1 cellular context compared by ENCODE assay signal in the genomic region with DNA sequence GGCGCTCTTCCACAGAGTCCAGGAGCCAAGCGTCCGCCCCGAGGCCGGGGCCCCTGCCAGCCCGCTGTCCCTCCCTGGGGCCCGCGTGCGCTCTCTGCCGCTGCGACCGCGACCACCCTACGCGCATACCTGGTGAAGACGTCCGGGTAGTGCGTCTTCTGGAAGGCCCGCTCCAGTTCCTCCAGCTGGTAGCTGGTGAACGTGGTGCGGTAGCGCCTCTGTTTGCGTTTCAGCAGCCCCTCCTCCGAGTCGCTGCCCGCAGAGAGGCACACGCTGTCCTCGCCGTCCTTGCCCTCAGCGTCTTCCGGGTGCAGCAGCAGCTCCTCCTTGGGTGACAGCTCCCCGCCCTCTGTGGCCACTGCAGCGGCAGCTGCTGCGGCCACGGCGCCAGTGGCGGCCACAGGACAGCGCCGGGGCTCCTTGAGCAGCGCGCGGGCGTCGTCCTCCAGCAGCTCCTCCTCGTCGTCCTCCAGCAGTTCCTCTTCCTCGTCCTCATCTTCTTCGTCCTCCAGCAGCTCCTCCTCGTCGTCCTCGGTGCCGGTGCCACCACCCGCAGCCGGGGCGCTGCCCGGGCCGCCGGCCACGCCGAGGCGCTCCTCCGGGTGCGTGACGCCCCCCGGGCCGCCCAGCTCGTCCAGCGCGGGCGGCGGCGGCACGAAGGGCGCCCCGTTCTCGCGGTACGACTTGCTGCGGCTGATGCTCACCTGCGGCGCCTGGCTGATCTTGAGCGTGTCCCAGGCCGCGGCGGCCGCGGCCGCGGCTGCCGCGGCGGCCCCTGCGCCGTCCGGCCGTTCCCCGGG.
TF ChIP-seq lines count a peak whose summit lies in the region.

No MANE protein-coding gene starts in this region.

TF ChIP-seq in HCT116, 20 proteins besides CTCF, POLR2A, EP300 and RAD21 (continued from another document):
- TF ChIP-seq, protein P1, sequence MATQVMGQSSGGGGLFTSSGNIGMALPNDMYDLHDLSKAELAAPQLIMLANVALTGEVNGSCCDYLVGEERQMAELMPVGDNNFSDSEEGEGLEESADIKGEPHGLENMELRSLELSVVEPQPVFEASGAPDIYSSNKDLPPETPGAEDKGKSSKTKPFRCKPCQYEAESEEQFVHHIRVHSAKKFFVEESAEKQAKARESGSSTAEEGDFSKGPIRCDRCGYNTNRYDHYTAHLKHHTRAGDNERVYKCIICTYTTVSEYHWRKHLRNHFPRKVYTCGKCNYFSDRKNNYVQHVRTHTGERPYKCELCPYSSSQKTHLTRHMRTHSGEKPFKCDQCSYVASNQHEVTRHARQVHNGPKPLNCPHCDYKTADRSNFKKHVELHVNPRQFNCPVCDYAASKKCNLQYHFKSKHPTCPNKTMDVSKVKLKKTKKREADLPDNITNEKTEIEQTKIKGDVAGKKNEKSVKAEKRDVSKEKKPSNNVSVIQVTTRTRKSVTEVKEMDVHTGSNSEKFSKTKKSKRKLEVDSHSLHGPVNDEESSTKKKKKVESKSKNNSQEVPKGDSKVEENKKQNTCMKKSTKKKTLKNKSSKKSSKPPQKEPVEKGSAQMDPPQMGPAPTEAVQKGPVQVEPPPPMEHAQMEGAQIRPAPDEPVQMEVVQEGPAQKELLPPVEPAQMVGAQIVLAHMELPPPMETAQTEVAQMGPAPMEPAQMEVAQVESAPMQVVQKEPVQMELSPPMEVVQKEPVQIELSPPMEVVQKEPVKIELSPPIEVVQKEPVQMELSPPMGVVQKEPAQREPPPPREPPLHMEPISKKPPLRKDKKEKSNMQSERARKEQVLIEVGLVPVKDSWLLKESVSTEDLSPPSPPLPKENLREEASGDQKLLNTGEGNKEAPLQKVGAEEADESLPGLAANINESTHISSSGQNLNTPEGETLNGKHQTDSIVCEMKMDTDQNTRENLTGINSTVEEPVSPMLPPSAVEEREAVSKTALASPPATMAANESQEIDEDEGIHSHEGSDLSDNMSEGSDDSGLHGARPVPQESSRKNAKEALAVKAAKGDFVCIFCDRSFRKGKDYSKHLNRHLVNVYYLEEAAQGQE (IDR thresholded peaks at IDR 0.05; ENCODE audit: low read depth), result no peak
- TF ChIP-seq ZNF274 (IDR thresholded peaks at IDR 0.05; ENCODE audit: low read depth, low read length), result no peak
- no peak for TF ChIP-seq EZH2phosphoT487 (IDR thresholded peaks at IDR 0.05; ENCODE audit: borderline replicate concordance)
